Comparison of ENCODE assay signal across 24 cellular contexts in genomic region chr9:99678550-99678949, GRCh38.
DNase-seq lines count a peak whose midpoint lies in the region; ATAC-seq lines count a peak whose summit lies in the region.
"Had no signal": no experiment of that assay in that cellular context is flagged by ENCODE, and none has a peak within 500 bp of the region (broad histone marks: within the 10 kb centered on the region; RNA-seq: fewer than 3 reads in every experiment).

No MANE protein-coding gene starts in this region.

- H3K4me3 ChIP-seq in right cardiac atrium (ENCODE audit: low read length), result no peak overlapping the region
- H3K4me3 ChIP-seq: A549; BLaER1 treated with 17β-estradiol and CSF1 and Interleukin-3, amounts not matched to agents 10 nM and 100 nM; GM12878; GM23248 had no signal

- no peaks in the 10 kb centered on the region for H3K9me3 ChIP-seq in right cardiac atrium (ENCODE audit: control insufficient read depth, low read length)
- H3K9me3 ChIP-seq: BE2C had no signal

- peak; percentile 29 for DNase-seq in activated CD4-positive, alpha-beta T cell treated with anti-CD3 and anti-CD28 coated beads, Interleukin-2, amount 10 ng/mL, durations not matched to agents 24 days and 14 days
- DNase-seq in activated CD4-positive, alpha-beta T cell treated with anti-CD3 and anti-CD28 coated beads, Interleukin-2, amount 50 U/mL, for 1 hour, result no peak
- DNase-seq in Right ventricle myocardium superior (no peak), right cardiac atrium (no peak), left ventricle myocardium superior (no peak), left cardiac atrium (no peak)
- no peak for DNase-seq in stimulated activated naive CD4-positive, alpha-beta T cell treated with Interleukin-2 at 50 U/mL for 16 hours (lab: John Stamatoyannopoulos, UW)
- DNase-seq: 8988T; ACHN; AML-193; BE2C; CD4-positive, alpha-beta T cell; CD8-positive, alpha-beta memory T cell; DMS 273 treated with DMSO at 0.1 percent for 48 hours; DMS79; EL; GDM1; GM23248; H9 had no signal

- no peaks in the 10 kb centered on the region for H3K4me1 ChIP-seq in right cardiac atrium (ENCODE audit: control insufficient read depth, insufficient read depth, low read length)
- H3K4me1 ChIP-seq: A549, BE2C had no signal

- H3K27ac ChIP-seq in right cardiac atrium (ENCODE audit: low read length), result no peak overlapping the region
- H3K27ac ChIP-seq: A549; BLaER1 treated with 17β-estradiol and CSF1 and Interleukin-3, amounts not matched to agents 10 nM and 100 nM; GM23248 had no signal

- peaks cover 22% of the 10 kb centered on the region for H3K9me3 Mint-ChIP-seq in activated CD4-positive, alpha-beta T cell treated with anti-CD3 and anti-CD28 coated beads, Interleukin-2, amount 10 ng/mL, durations not matched to agents 24 days and 14 days

- no peaks in the 10 kb centered on the region for H3K27me3 ChIP-seq in right cardiac atrium (ENCODE audit: control insufficient read depth, insufficient read depth)
- H3K27me3 ChIP-seq: BE2C; BLaER1 treated with 17β-estradiol and CSF1 and Interleukin-3, amounts not matched to agents 10 nM and 100 nM had no signal

- no peak overlapping the region for H3K27ac Mint-ChIP-seq in activated CD4-positive, alpha-beta T cell treated with anti-CD3 and anti-CD28 coated beads, Interleukin-2, amount 10 ng/mL, durations not matched to agents 24 days and 14 days
- H3K27ac Mint-ChIP-seq: CD14-positive monocyte; CD4-positive, alpha-beta T cell; H9 had no signal

- H3K4me1 Mint-ChIP-seq in activated CD4-positive, alpha-beta T cell treated with anti-CD3 and anti-CD28 coated beads, Interleukin-2, amount 10 ng/mL, durations not matched to agents 24 days and 14 days, result no peaks in the 10 kb centered on the region
- H3K4me1 Mint-ChIP-seq: CD8-positive, alpha-beta memory T cell had no signal

- H3K36me3 Mint-ChIP-seq in activated CD4-positive, alpha-beta T cell treated with anti-CD3 and anti-CD28 coated beads, Interleukin-2, amount 10 ng/mL, durations not matched to agents 24 days and 14 days (ENCODE audit: low read depth), result no peaks in the 10 kb centered on the region

- peak; percentile 60 for ATAC-seq in Right ventricle myocardium superior (ENCODE audit: poor library complexity)
- ATAC-seq in right cardiac atrium, result no peak
- ATAC-seq in left ventricle myocardium superior, result peak; percentile 72
- ATAC-seq in left cardiac atrium, result no peak
- ATAC-seq: A549, GM12878, HCT116 had no signal

- H3K4me3 Mint-ChIP-seq in activated CD4-positive, alpha-beta T cell treated with anti-CD3 and anti-CD28 coated beads, Interleukin-2, amount 10 ng/mL, durations not matched to agents 24 days and 14 days, result no peak overlapping the region
- H3K4me3 Mint-ChIP-seq: CD14-positive monocyte; CD4-positive, alpha-beta T cell; CD8-positive, alpha-beta memory T cell; H9 had no signal

- H3K27me3 Mint-ChIP-seq in activated CD4-positive, alpha-beta T cell treated with anti-CD3 and anti-CD28 coated beads, Interleukin-2, amount 10 ng/mL, durations not matched to agents 24 days and 14 days, result peaks cover 5% of the 10 kb centered on the region
- H3K27me3 Mint-ChIP-seq: CD4-positive, alpha-beta T cell had no signal

- intact Hi-C loops in activated CD4-positive, alpha-beta T cell treated with anti-CD3 and anti-CD28 coated beads, Interleukin-2, amount 10 ng/mL, durations not matched to agents 24 days and 14 days (cut with micrococcal nuclease), result no loop called here
- intact Hi-C loops in Right ventricle myocardium superior (cut with DNase I), result no loop called here
- intact Hi-C loops in right cardiac atrium (cut with DNase I), result no loop called here
- intact Hi-C loops in left ventricle myocardium superior (cut with micrococcal nuclease), result no loop called here
- intact Hi-C loops in left cardiac atrium (cut with DNase I), result no loop called here

Comparison
In these comparisons a context has a peak if more than half of its experiments do, and no peak if none do; other contexts are left out.
1. ATAC-seq: peak in Right ventricle myocardium superior (single experiment) and left ventricle myocardium superior (single experiment); none in right cardiac atrium (0 of 2) and left cardiac atrium (0 of 2).